ENCODE assay signal across 2 cellular contexts in the genomic region with DNA sequence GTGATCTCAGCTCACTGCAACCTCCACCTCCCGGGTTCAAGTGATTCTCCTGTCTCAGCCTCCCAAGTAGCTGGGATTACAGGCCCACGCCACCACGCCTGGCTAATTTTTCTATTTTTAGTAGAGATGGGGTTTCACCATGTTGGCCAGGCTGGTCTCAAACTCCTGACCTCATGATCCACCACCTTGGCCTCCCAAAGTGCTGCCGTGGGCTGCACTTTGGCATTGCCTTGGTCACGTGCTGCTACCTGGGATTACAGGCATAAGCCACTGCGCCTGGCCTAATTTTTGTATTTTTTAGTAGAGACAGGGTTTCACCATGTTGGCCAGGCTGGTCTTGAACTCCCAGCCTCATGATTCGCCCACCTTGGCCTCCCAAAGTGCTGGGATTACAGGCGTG.
TF ChIP-seq lines count a peak whose summit lies in the region.
"Not testable (repeated sequence)": the region's sequence is repeated elsewhere in the genome, so short reads cannot be mapped to it uniquely, and the experiment has no call there.

No MANE protein-coding gene starts in this region.

TF ChIP-seq in K562, 482 proteins besides CTCF, POLR2A, EP300 and RAD21:
- peak; percentile 20; the same call in 1 of the 2 replicates for TF ChIP-seq SUPT5H (IDR thresholded peaks at IDR 0.05)
- TF ChIP-seq RBFOX2 (IDR thresholded peaks at IDR 0.05; ENCODE audit: low read depth, low read length): peak; percentile 62
- TF ChIP-seq POLR2G (IDR thresholded peaks at IDR 0.05; ENCODE audit: low read depth, low read length): peak; percentile 56; the same call in 1 of the 2 replicates

TF ChIP-seq in HepG2, 621 proteins besides CTCF, POLR2A, EP300 and RAD21:
- TF ChIP-seq EED (CRISPR knock-in tag; IDR thresholded peaks at IDR 0.05) (peak; percentile 51; the same call in 1 of the 2 replicates), ZNF615 (CRISPR knock-in tag; IDR thresholded peaks at IDR 0.05; ENCODE audit: borderline replicate concordance) (0 out of 2 replicates have a peak, but pooled peaks have one; percentile 7), HIVEP1 (CRISPR knock-in tag; IDR thresholded peaks at IDR 0.05) (peak; percentile 44; the same call in 1 of the 2 replicates), ZNF460 (CRISPR knock-in tag; IDR thresholded peaks at IDR 0.05; ENCODE audit: borderline replicate concordance) (0 out of 2 replicates have a peak, but pooled peaks have one; percentile 26), SOX6 (CRISPR knock-in tag; IDR thresholded peaks at IDR 0.05) (0 out of 2 replicates have a peak, but pooled peaks have one; percentile 16), SALL1 (CRISPR knock-in tag; IDR thresholded peaks at IDR 0.05) (peak; percentile 18; the same call in 1 of the 2 replicates), CHCHD3 (CRISPR knock-in tag; IDR thresholded peaks at IDR 0.05) (0 out of 2 replicates have a peak, but pooled peaks have one; percentile 37), BORCS8-MEF2B (CRISPR knock-in tag; IDR thresholded peaks at IDR 0.05) (peak; percentile 9; the same call in 1 of the 2 replicates)
- not testable (repeated sequence) for TF ChIP-seq SOX6 (IDR thresholded peaks at IDR 0.05)
- TF ChIP-seq, protein P1, sequence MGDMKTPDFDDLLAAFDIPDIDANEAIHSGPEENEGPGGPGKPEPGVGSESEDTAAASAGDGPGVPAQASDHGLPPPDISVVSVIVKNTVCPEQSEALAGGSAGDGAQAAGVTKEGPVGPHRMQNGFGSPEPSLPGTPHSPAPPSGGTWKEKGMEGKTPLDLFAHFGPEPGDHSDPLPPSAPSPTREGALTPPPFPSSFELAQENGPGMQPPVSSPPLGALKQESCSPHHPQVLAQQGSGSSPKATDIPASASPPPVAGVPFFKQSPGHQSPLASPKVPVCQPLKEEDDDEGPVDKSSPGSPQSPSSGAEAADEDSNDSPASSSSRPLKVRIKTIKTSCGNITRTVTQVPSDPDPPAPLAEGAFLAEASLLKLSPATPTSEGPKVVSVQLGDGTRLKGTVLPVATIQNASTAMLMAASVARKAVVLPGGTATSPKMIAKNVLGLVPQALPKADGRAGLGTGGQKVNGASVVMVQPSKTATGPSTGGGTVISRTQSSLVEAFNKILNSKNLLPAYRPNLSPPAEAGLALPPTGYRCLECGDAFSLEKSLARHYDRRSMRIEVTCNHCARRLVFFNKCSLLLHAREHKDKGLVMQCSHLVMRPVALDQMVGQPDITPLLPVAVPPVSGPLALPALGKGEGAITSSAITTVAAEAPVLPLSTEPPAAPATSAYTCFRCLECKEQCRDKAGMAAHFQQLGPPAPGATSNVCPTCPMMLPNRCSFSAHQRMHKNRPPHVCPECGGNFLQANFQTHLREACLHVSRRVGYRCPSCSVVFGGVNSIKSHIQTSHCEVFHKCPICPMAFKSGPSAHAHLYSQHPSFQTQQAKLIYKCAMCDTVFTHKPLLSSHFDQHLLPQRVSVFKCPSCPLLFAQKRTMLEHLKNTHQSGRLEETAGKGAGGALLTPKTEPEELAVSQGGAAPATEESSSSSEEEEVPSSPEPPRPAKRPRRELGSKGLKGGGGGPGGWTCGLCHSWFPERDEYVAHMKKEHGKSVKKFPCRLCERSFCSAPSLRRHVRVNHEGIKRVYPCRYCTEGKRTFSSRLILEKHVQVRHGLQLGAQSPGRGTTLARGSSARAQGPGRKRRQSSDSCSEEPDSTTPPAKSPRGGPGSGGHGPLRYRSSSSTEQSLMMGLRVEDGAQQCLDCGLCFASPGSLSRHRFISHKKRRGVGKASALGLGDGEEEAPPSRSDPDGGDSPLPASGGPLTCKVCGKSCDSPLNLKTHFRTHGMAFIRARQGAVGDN (CRISPR knock-in tag; IDR thresholded peaks at IDR 0.05): peak; percentile 27
TF ChIP-seq in HepG2: peak in this region for 9; not testable (repeated sequence) for 612.
